Comparison of ENCODE assay signal across 8 cellular contexts in genomic region chr1:111197598-111198289, GRCh38. TPM values are rescaled to one million over a fixed set of nuclear protein-coding genes. Genes with fewer than 3 reads are reported as not detected.
DNase-seq lines count a peak whose midpoint lies in the region; ATAC-seq and TF ChIP-seq lines count a peak whose summit lies in the region.

No MANE protein-coding gene starts in this region.

- H3K79me2 ChIP-seq in SU-DHL-6 (ENCODE audit: insufficient read depth, low read length) (peaks cover 14% of the 10 kb centered on the region), MM.1S (ENCODE audit: low read length) (no peaks in the 10 kb centered on the region)

- H3K4me1 ChIP-seq in MM.1S (ENCODE audit: low read length): peaks cover 20% of the 10 kb centered on the region

- H3K9me2 ChIP-seq in SU-DHL-6 (replicated peaks; ENCODE audit: insufficient read depth, low read length) (no peaks in the 10 kb centered on the region), MM.1S (replicated peaks; ENCODE audit: insufficient read depth, low read length) (no peaks in the 10 kb centered on the region)

- no peak for ATAC-seq in natural killer cell
- no peak for ATAC-seq in HG03571 (IDR thresholded peaks at IDR 0.05; ENCODE audit: unreplicated experiment)

- peak overlapping the region; percentile 34 for H3K27ac ChIP-seq in SU-DHL-6 (ENCODE audit: low read depth, low read length)
- H3K27ac ChIP-seq in brain microvascular endothelial cell: no peak overlapping the region
- no peak overlapping the region for H3K27ac ChIP-seq in MM.1S (ENCODE audit: low read length)

- H3K27me3 Mint-ChIP-seq in natural killer cell (ENCODE audit: low read depth in 2 of 2): no peaks in the 10 kb centered on the region

- peaks cover 30% of the 10 kb centered on the region for H3K36me3 Mint-ChIP-seq in natural killer cell

- peaks cover 7% of the 10 kb centered on the region; the same call in 1 of the 2 replicates for H3F3A ChIP-seq in SU-DHL-6 (ENCODE audit: insufficient read depth)
- no peaks in the 10 kb centered on the region for H3F3A ChIP-seq in MM.1S (ENCODE audit: insufficient read depth, low read length)

- no peaks in the 10 kb centered on the region for H3K27me3 ChIP-seq in SU-DHL-6 (ENCODE audit: low read length)
- H3K27me3 ChIP-seq in brain microvascular endothelial cell (replicated peaks): no peaks in the 10 kb centered on the region
- H3K27me3 ChIP-seq in MM.1S (replicated peaks; ENCODE audit: insufficient read depth, low read length): no peaks in the 10 kb centered on the region

- H3K9me3 ChIP-seq in SU-DHL-6 (ENCODE audit: insufficient read depth, low read length) (no peaks in the 10 kb centered on the region), MM.1S (replicated peaks; ENCODE audit: insufficient read depth, low read length) (no peaks in the 10 kb centered on the region)

- peaks cover 90 to 94% of the 10 kb centered on the region in 2 donors for H3K4me1 Mint-ChIP-seq in natural killer cell

- H3K4me3 Mint-ChIP-seq in natural killer cell: peak overlapping the region; percentile 94

- peak overlapping the region; percentile 91 to 95 for H3K27ac Mint-ChIP-seq in natural killer cell

- intact Hi-C loops in natural killer cell (cut with micrococcal nuclease): no loop called here

- H2AFZ ChIP-seq in SU-DHL-6 (ENCODE audit: low read depth, low read length, severe bottlenecking) (no peak overlapping the region), MM.1S (ENCODE audit: low read length) (no peak overlapping the region)

- no peaks in the 10 kb centered on the region for H3K9me3 Mint-ChIP-seq in natural killer cell

- H3K4me2 ChIP-seq in SU-DHL-6 (ENCODE audit: low read depth, low read length, poor library complexity, severe bottlenecking) (no peak overlapping the region), MM.1S (ENCODE audit: low read depth, low read length) (no peak overlapping the region)

- no peak for TF ChIP-seq CTCF in SU-DHL-6 (IDR thresholded peaks at IDR 0.05; ENCODE audit: insufficient read depth, low read length, poor library complexity, severe bottlenecking)
- no peak for TF ChIP-seq CTCF in brain microvascular endothelial cell (IDR thresholded peaks at IDR 0.05; ENCODE audit: low read depth, low read length, missing control alignments)
- TF ChIP-seq CTCF in natural killer cell (IDR thresholded peaks at IDR 0.05): no peak
- TF ChIP-seq CTCF in MM.1S (IDR thresholded peaks at IDR 0.05; ENCODE audit: low read length): no peak

- H3K36me3 ChIP-seq in SU-DHL-6 (ENCODE audit: low read length): no peaks in the 10 kb centered on the region
- no peaks in the 10 kb centered on the region for H3K36me3 ChIP-seq in brain microvascular endothelial cell (replicated peaks)
- H3K36me3 ChIP-seq in MM.1S (replicated peaks; ENCODE audit: insufficient read depth, low read length): no peaks in the 10 kb centered on the region

- DNase-seq in activated CD4-positive, CD25-positive, alpha-beta regulatory T cell (lab: John Stamatoyannopoulos, UW): peak in 3 of 4 experiments; percentile 38 to 61 (median 56)
- no peak for DNase-seq in activated CD4-positive, CD25-positive, alpha-beta regulatory T cell treated with anti-CD3 and anti-CD28 coated beads, Interleukin-2, amount 50 U/mL, for 72 hours
- DNase-seq in brain microvascular endothelial cell (peak; percentile 33), natural killer cell (no peak), MM.1S (no peak), AG08396 (ENCODE audit: low spot score) (no peak)

- H3K9ac ChIP-seq in SU-DHL-6 (ENCODE audit: low read length): no peak overlapping the region
- H3K9ac ChIP-seq in MM.1S (ENCODE audit: low read length): no peak overlapping the region

- H4K20me1 ChIP-seq in SU-DHL-6 (ENCODE audit: low read depth, low read length) (no peaks in the 10 kb centered on the region), MM.1S (ENCODE audit: insufficient read depth, low read length) (no peaks in the 10 kb centered on the region)

- in situ Hi-C loops in brain microvascular endothelial cell (cut with HindIII; ENCODE audit: low pct_ligation_motif_present, low sequenced_read_pairs): no loop called here

- H3K4me3 ChIP-seq in SU-DHL-6 (ENCODE audit: insufficient read depth, low read length, poor library complexity, severe bottlenecking): no peak overlapping the region
- H3K4me3 ChIP-seq in brain microvascular endothelial cell (ENCODE audit: low read depth, low read length): no peak overlapping the region
- no peak overlapping the region for H3K4me3 ChIP-seq in MM.1S (ENCODE audit: low read length)

RNA-seq across cellular contexts. Expression of gene DENND2D, which starts 2.7 kb away (rescaled TPM):
- 100 to 1,000 TPM; 203 to 297 (median 203) TPM for total RNA-seq in natural killer cell

RNA-seq across cellular contexts. Expression of gene CHI3L2, which starts 29.8 kb away (rescaled TPM):
- 10 to 100 TPM; 13.5 to 21.1 (median 17.0) TPM for total RNA-seq in natural killer cell

RNA-seq across cellular contexts. Expression of gene CEPT1, which starts 57.7 kb away (rescaled TPM):
- 10 to 100 TPM; 35.4 to 49.5 (median 40.9) TPM for total RNA-seq in natural killer cell

RNA-seq across cellular contexts. Expression of gene DRAM2, which starts 57.9 kb away (rescaled TPM):
- total RNA-seq in natural killer cell: 10 to 100 TPM; 35.8 to 40.8 (median 36.4) TPM

Comparison
In these comparisons a context has a peak if more than half of its experiments do, and no peak if none do; other contexts are left out.
1. DNase-seq: peak in activated CD4-positive, CD25-positive, alpha-beta regulatory T cell (3 of 4) and brain microvascular endothelial cell (single experiment); none in activated CD4-positive, CD25-positive, alpha-beta regulatory T cell treated with anti-CD3 and anti-CD28 coated beads, Interleukin-2, amount 50 U/mL, for 72 hours (single experiment), natural killer cell (single experiment), MM.1S (single experiment) and AG08396 (single experiment).